In the genomic region with DNA sequence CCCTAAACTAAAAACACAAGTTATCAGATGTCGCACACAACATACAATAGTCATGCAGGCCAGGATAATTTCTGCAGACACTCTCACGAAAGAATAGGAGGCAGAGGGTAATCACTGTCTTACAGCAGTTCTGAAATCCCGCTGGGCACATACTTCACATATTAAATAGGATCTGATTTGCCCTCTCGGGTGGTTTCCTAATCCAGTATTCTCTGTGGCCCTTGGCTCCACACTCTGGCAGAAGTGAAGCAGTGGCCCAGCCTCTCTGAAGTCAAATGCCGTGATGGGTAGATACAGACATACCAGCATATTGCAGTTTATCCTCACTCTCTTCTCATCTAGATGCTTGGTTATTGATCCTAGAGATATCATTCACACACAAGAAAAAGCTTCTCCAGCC, we compare ENCODE assay signal across 5 cellular contexts. TPM values are rescaled to one million over a fixed set of nuclear protein-coding genes. Genes with fewer than 3 reads are reported as not detected.
"Had no signal": no experiment of that assay in that cellular context is flagged by ENCODE, and none has a peak within 500 bp of the region (broad histone marks: within the 10 kb centered on the region; RNA-seq: fewer than 3 reads in every experiment).

No MANE protein-coding gene starts in this region.

- ATAC-seq: GM23338 had no signal

- H2AFZ ChIP-seq: GM23338 had no signal

- H3K4me2 ChIP-seq: GM23338 had no signal

- DNase-seq: H9, HCEC 1CT, IMR-90 had no signal

- H3K4me3 ChIP-seq: GM23338 had no signal

RNA-seq across cellular contexts. Expression of a gene that starts 19.0 kb away (rescaled TPM):
- total RNA-seq: HT-29, IMR-90 had no signal
- polyA plus RNA-seq: IMR-90 had no signal
